ENCODE assay signal across 21 cellular contexts in genomic region chr4:151150821-151151580, GRCh38. TPM values are rescaled to one million over a fixed set of nuclear protein-coding genes. Genes with fewer than 3 reads are reported as not detected.
A peak's percentile ranks its signal among the peaks of the same experiment; 100 is the strongest.
DNase-seq lines count a peak whose midpoint lies in the region; ATAC-seq, FAIRE-seq and TF ChIP-seq lines count a peak whose summit lies in the region.
"Had no signal": no experiment of that assay in that cellular context is flagged by ENCODE, and none has a peak within 500 bp of the region (broad histone marks: within the 10 kb centered on the region; RNA-seq: fewer than 3 reads in every experiment).

No MANE protein-coding gene starts in this region.

- no peak overlapping the region for H3K14ac ChIP-seq in H9 (ENCODE audit: insufficient read depth, low read length)

- H4K20me1 ChIP-seq in H9 (ENCODE audit: control insufficient read depth, insufficient read depth, insufficient read length), result no peaks in the 10 kb centered on the region

- H3K27me3 Mint-ChIP-seq in H9 (ENCODE audit: low read depth), result no peaks in the 10 kb centered on the region
- H3K27me3 Mint-ChIP-seq in WTC11 (ENCODE audit: low read depth), result no peaks in the 10 kb centered on the region
- peaks cover 0 to 6% (median 2%) of the 10 kb centered on the region in 3 donors for H3K27me3 Mint-ChIP-seq in immature natural killer cell (ENCODE audit: low read depth in 3 of 3)

- H3K56ac ChIP-seq in H9 (ENCODE audit: insufficient read length, low read depth, low read length), result no peak overlapping the region

- H4K8ac ChIP-seq in H9 (replicated peaks; ENCODE audit: insufficient read length, low read depth, low read length), result no peak overlapping the region

- H2BK15ac ChIP-seq in H9 (ENCODE audit: low read depth, low read length), result no peak overlapping the region

- no peak overlapping the region for H2BK20ac ChIP-seq in H9 (ENCODE audit: low read depth, low read length, poor library complexity, severe bottlenecking)

- no peak overlapping the region for H3K18ac ChIP-seq in H9 (ENCODE audit: insufficient read length, low read depth, low read length)

- POLR2A ChIA-PET in A549 (lab: Yijun Ruan, JAX) (no interaction called here), WTC11 (lab: Charles Lee) (no interaction called here), RWPE1 (lab: Yijun Ruan, JAX; ENCODE audit: low non-redundant PET) (no interaction called here)

- no peaks in the 10 kb centered on the region for H3K27me3 ChIP-seq in H9 (ENCODE audit: insufficient read depth, low read length)
- H3K27me3 ChIP-seq: BE2C had no signal

- no peak for TF ChIP-seq RAD21 in A549 (conservative IDR thresholded peaks at IDR 0.05 in 1 of 2, IDR thresholded peaks at IDR 0.05 in 1 of 2)

- ATAC-seq in A549 (no peak), WTC11 (no peak), HG02798 (IDR thresholded peaks at IDR 0.05; ENCODE audit: poor library complexity, unreplicated experiment) (no peak)

- peak overlapping the region in 2 of 3 experiments; percentile 38 to 50; a peak in 3 of 7 replicates for H3K27ac Mint-ChIP-seq in H9
- peak overlapping the region; percentile 4 for H3K27ac Mint-ChIP-seq in WTC11
- H3K27ac Mint-ChIP-seq in immature natural killer cell, result no peak overlapping the region
- H3K27ac Mint-ChIP-seq: CD4-positive, alpha-beta T cell had no signal

- H2AK5ac ChIP-seq in H9 (ENCODE audit: insufficient read length, low read length), result no peak overlapping the region

- H3K36me3 Mint-ChIP-seq in H9 (ENCODE audit: insufficient read depth in 1 of 3, low read depth in 3 of 3) (peaks cover 10 to 30% (median 15%) of the 10 kb centered on the region in 3 experiments; a peak in 6 of 7 replicates), WTC11 (peaks cover 25% of the 10 kb centered on the region), immature natural killer cell (no peaks in the 10 kb centered on the region)

- no peaks in the 10 kb centered on the region for H3K9me3 Mint-ChIP-seq in H9
- no peaks in the 10 kb centered on the region for H3K9me3 Mint-ChIP-seq in WTC11
- no peaks in the 10 kb centered on the region for H3K9me3 Mint-ChIP-seq in immature natural killer cell
- H3K9me3 Mint-ChIP-seq: CD4-positive, alpha-beta T cell had no signal

- H3K23ac ChIP-seq in H9 (ENCODE audit: insufficient read length, low read depth, low read length), result no peak overlapping the region

- H3K4ac ChIP-seq in H9 (ENCODE audit: low read depth, low read length), result no peak overlapping the region

- no peak overlapping the region for H2BK120ac ChIP-seq in H9 (ENCODE audit: low read depth, low read length, poor library complexity, severe bottlenecking)

- 97% methylated on average over 9 of the region's 9 CpGs for WGBS in A549 (ENCODE audit: missing lambda C conversion rate)
- no CpG with 5 or more reads among the region's 9 CpGs for WGBS in H9 (ENCODE audit: extremely low coverage, insufficient read length, low lambda C conversion rate)

- no peaks in the 10 kb centered on the region for H3K79me1 ChIP-seq in H9 (ENCODE audit: insufficient read depth, low read depth, low read length, poor library complexity, severe bottlenecking)

- no peak for TF ChIP-seq EP300 in A549 (IDR thresholded peaks at IDR 0.05)

- no peak for TF ChIP-seq CTCF in A549 (IDR thresholded peaks at IDR 0.05)
- TF ChIP-seq CTCF in H9 (conservative IDR thresholded peaks at IDR 0.05), result no peak
- no peak for TF ChIP-seq CTCF in WTC11 (IDR thresholded peaks at IDR 0.05)
- TF ChIP-seq CTCF in RWPE1 (conservative IDR thresholded peaks at IDR 0.05; ENCODE audit: low read depth), result no peak

- H3K79me2 ChIP-seq in H9 (ENCODE audit: insufficient read depth, low read length), result no peaks in the 10 kb centered on the region

- FAIRE-seq in A549 (lab: Jason Lieb, UNC) (no peak), frontal cortex (lab: Jason Lieb, UNC) (peak; percentile 42)
- FAIRE-seq: D721Med, GM12892, GM18507, HTR-8/SVneo had no signal

- no peak overlapping the region for H2BK12ac ChIP-seq in H9 (ENCODE audit: insufficient read length, low read depth, low read length)

- no peak overlapping the region for H3T11ph ChIP-seq in H9 (ENCODE audit: low read length)

- H3K4me3 ChIP-seq in A549, result no peak overlapping the region

- CTCF ChIA-PET in A549 (lab: Yijun Ruan, JAX) (no interaction called here), WTC11 (lab: Charles Lee) (no interaction called here), RWPE1 (lab: Yijun Ruan, JAX) (no interaction called here)

- no peak overlapping the region for H4K5ac ChIP-seq in H9 (ENCODE audit: insufficient read length, low read depth, low read length)

- no peaks in the 10 kb centered on the region for H3K9me3 ChIP-seq in A549
- no peaks in the 10 kb centered on the region for H3K9me3 ChIP-seq in H9 (ENCODE audit: control insufficient read depth, low read depth, low read length)
- H3K9me3 ChIP-seq: BE2C, Caco-2 had no signal

- no peaks in the 10 kb centered on the region for H3K23me2 ChIP-seq in H9 (ENCODE audit: insufficient read length, low read depth, low read length, poor library complexity, severe bottlenecking)

- no peak overlapping the region for H4K91ac ChIP-seq in H9 (ENCODE audit: insufficient read length, low read depth, low read length)

- H3K4me1 ChIP-seq in A549 (no peaks in the 10 kb centered on the region), H9 (ENCODE audit: insufficient read depth, low read length) (no peaks in the 10 kb centered on the region)
- H3K4me1 ChIP-seq: BE2C, Caco-2 had no signal

- no peak overlapping the region for H2BK5ac ChIP-seq in H9 (ENCODE audit: insufficient read length, low read length)

- H3K9ac ChIP-seq in H9 (ENCODE audit: extremely low read depth, insufficient read length, low read length), result no peak overlapping the region
- H3K9ac ChIP-seq: KMS-11 had no signal

- DNase-seq in A549 (ENCODE audit: low read depth in 1 of 2, low spot score in 1 of 2), result no peak
- no peak for DNase-seq in H9
- no peak for DNase-seq in WTC11 (ENCODE audit: low spot score)
- no peak for DNase-seq in frontal cortex (ENCODE audit: low spot score in 2 of 2)
- no peak for DNase-seq in RWPE1 (ENCODE audit: low spot score)
- no peak for DNase-seq in central memory CD4-positive, alpha-beta T cell
- no peak for DNase-seq in immature natural killer cell
- DNase-seq: ACHN; BE2C; C1 segment of cervical spinal cord; Caco-2; CD4-positive, alpha-beta T cell; GOT3; HCEC 1CT had no signal

- H3K27ac ChIP-seq in A549 (no peak overlapping the region), H9 (ENCODE audit: insufficient read length, low read depth, low read length) (no peak overlapping the region), RWPE1 (no peak overlapping the region)
- H3K27ac ChIP-seq: HL-60, KMS-11 had no signal

- no peak for TF ChIP-seq POLR2A in A549 (IDR thresholded peaks at IDR 0.05; ENCODE audit: low read length)

- H3K4me2 ChIP-seq in A549, result no peak overlapping the region
- H3K4me2 ChIP-seq in H9 (ENCODE audit: insufficient read depth, insufficient read length, low read length), result no peak overlapping the region
- H3K4me2 ChIP-seq: KMS-11 had no signal

- H3K4me1 Mint-ChIP-seq in H9 (no peaks in the 10 kb centered on the region), WTC11 (no peaks in the 10 kb centered on the region), immature natural killer cell (no peaks in the 10 kb centered on the region)

- no peak overlapping the region for H2AFZ ChIP-seq in H9 (ENCODE audit: low read length)

- H3K4me3 Mint-ChIP-seq in H9 (no peak overlapping the region), WTC11 (no peak overlapping the region), immature natural killer cell (no peak overlapping the region)
- H3K4me3 Mint-ChIP-seq: CD4-positive, alpha-beta T cell had no signal

TF ChIP-seq in A549, 52 proteins besides CTCF, POLR2A, EP300 and RAD21:
- TF ChIP-seq MAFK (IDR thresholded peaks at IDR 0.05; ENCODE audit: partially characterized antibody) (peak; percentile 82), POLR2AphosphoS2 (conservative IDR thresholded peaks at IDR 0.05; ENCODE audit: low read length) (no peak), CHD2 (IDR thresholded peaks at IDR 0.05; ENCODE audit: low read length, partially characterized antibody) (no peak), CEBPB (IDR thresholded peaks at IDR 0.05) (no peak)

TF ChIP-seq in WTC11, 78 proteins besides CTCF, POLR2A, EP300 and RAD21 (continues in another document):
- TF ChIP-seq, protein P1, sequence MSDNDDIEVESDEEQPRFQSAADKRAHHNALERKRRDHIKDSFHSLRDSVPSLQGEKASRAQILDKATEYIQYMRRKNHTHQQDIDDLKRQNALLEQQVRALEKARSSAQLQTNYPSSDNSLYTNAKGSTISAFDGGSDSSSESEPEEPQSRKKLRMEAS (CRISPR knock-in tag; IDR thresholded peaks at IDR 0.05), result no peak
- no peak for TF ChIP-seq AFF4 (CRISPR knock-in tag; IDR thresholded peaks at IDR 0.05; ENCODE audit: borderline replicate concordance)

RNA-seq across cellular contexts. Expression of gene RPS3A, which starts 51.6 kb away (rescaled TPM):
- polyA plus RNA-seq in A549 (2011; rRNA removed) (2,957 and 3,002 TPM in 2 replicates), A549 (2017; fragmentation: RNase III; extraction: RNeasy Plus Mini Kit Qiagen cat#74134 plus additional on column Dnase treatment) (2,183 to 2,252 TPM (median 2,201 TPM) in 3 replicates), immature natural killer cell (1,000 to 10,000 TPM; 1,390 to 5,226 (median 1,859) TPM)
- polyA plus RNA-seq in A549 (2012; cell fraction: cytosol; rRNA removed), result 928 and 1,145 TPM in 2 replicates
- 176 and 286 TPM in 2 replicates for polyA plus RNA-seq in A549 (2012; cell fraction: nucleus; rRNA removed)
- 185 and 199 TPM in 2 replicates for polyA minus RNA-seq in A549 (2011; rRNA and poly(A)+ RNA removed)
- total RNA-seq in H9 (2021) (2,679 and 2,686 TPM in 2 replicates), WTC11 (2021) (2,111 to 2,489 TPM (median 2,363 TPM) in 3 replicates), frontal cortex (4,290 TPM)

Comparison
In these comparisons a context has a peak if more than half of its experiments do, and no peak if none do; other contexts are left out.
1. H3K27ac Mint-ChIP-seq: peak in H9 (2 of 3) and WTC11 (single experiment); none in immature natural killer cell (0 of 6).